Comparison of ENCODE assay signal across 8 cellular contexts in genomic region chr6:108622601-108623335, GRCh38.
DNase-seq lines count a peak whose midpoint lies in the region; ATAC-seq and TF ChIP-seq lines count a peak whose summit lies in the region.

No MANE protein-coding gene starts in this region.

- H3K36me3 Mint-ChIP-seq in natural killer cell treated with Interleukin-12 subunit alpha and Interleukin-12 subunit beta and Interleukin-15 and Interleukin-18, amount 100 ng/mL, for 72 hours, result no peaks in the 10 kb centered on the region

- no peak overlapping the region for H3K4me3 Mint-ChIP-seq in natural killer cell treated with Interleukin-12 subunit alpha and Interleukin-12 subunit beta and Interleukin-15 and Interleukin-18, amount 100 ng/mL, for 72 hours

- ATAC-seq in natural killer cell treated with Interleukin-12 subunit alpha and Interleukin-12 subunit beta and Interleukin-15 and Interleukin-18, amount 100 ng/mL, for 72 hours, result no peak
- ATAC-seq in HG03439 (IDR thresholded peaks at IDR 0.05; ENCODE audit: unreplicated experiment) (no peak), HG03025 (IDR thresholded peaks at IDR 0.05; ENCODE audit: low FRiP score, unreplicated experiment) (no peak), GM21423 (IDR thresholded peaks at IDR 0.05; ENCODE audit: unreplicated experiment) (no peak), HG03571 (IDR thresholded peaks at IDR 0.05; ENCODE audit: unreplicated experiment) (no peak)

- H3K27ac Mint-ChIP-seq in natural killer cell treated with Interleukin-12 subunit alpha and Interleukin-12 subunit beta and Interleukin-15 and Interleukin-18, amount 100 ng/mL, for 72 hours, result peak overlapping the region; percentile 47 to 58

- peaks cover 54 to 70% of the 10 kb centered on the region in 2 donors for H3K4me1 Mint-ChIP-seq in natural killer cell treated with Interleukin-12 subunit alpha and Interleukin-12 subunit beta and Interleukin-15 and Interleukin-18, amount 100 ng/mL, for 72 hours (ENCODE audit: low read depth in 2 of 2)

- TF ChIP-seq CTCF in epithelial cell of esophagus (IDR thresholded peaks at IDR 0.05; ENCODE audit: insufficient read depth, low read depth, low read length, missing control alignments), result no peak

- DNase-seq in AG20443 (ENCODE audit: low spot score), result peak; percentile 89
- peak; percentile 78 for DNase-seq in NOMO-1 treated with dmso at 0.1 percent for 144 hours (lab: John Stamatoyannopoulos, UW; ENCODE audit: unreplicated experiment)
- DNase-seq in epithelial cell of esophagus (ENCODE audit: low read depth), result peak; percentile 87
- no peak for DNase-seq in natural killer cell treated with Interleukin-12 subunit alpha and Interleukin-12 subunit beta and Interleukin-15 and Interleukin-18, amount 100 ng/mL, for 72 hours (ENCODE audit: low spot score)

- H3K9me3 Mint-ChIP-seq in natural killer cell treated with Interleukin-12 subunit alpha and Interleukin-12 subunit beta and Interleukin-15 and Interleukin-18, amount 100 ng/mL, for 72 hours, result no peaks in the 10 kb centered on the region

- no peaks in the 10 kb centered on the region for H3K27me3 Mint-ChIP-seq in natural killer cell treated with Interleukin-12 subunit alpha and Interleukin-12 subunit beta and Interleukin-15 and Interleukin-18, amount 100 ng/mL, for 72 hours

- H3K4me3 ChIP-seq in epithelial cell of esophagus (ENCODE audit: low read length), result no peak overlapping the region
